ENCODE assay signal across 23 cellular contexts in the genomic region with DNA sequence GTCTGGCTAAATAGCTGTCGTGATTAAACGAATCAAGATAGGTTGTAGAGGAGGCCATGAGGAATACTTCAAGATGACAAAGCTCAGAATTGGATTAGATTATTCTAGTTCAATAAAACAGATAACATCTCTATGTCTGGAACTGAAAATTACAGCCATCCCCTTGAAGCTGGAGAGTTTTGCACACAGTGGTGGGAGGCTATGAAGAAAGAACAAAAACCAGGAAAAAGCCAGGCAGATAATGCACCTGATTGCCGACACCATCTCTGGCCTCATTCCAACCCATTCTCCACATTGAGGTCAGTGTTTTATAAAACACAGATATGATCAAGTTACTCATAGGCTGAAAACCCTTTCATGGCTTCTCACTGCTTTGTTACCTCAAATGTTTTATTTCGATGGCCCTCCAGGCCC.
A peak's percentile ranks its signal among the peaks of the same experiment; 100 is the strongest.
DNase-seq lines count a peak whose midpoint lies in the region; ATAC-seq, FAIRE-seq and TF ChIP-seq lines count a peak whose summit lies in the region.
"Had no signal": no experiment of that assay in that cellular context is flagged by ENCODE, and none has a peak within 500 bp of the region (broad histone marks: within the 10 kb centered on the region; RNA-seq: fewer than 3 reads in every experiment).

No MANE protein-coding gene starts in this region.

- peaks cover 10% of the 10 kb centered on the region for H3K4me1 ChIP-seq in BE2C
- H3K4me1 ChIP-seq in endothelial cell of umbilical vein (ENCODE audit: control insufficient read depth, extremely low read depth, insufficient read depth, low read length): no peaks in the 10 kb centered on the region
- no peaks in the 10 kb centered on the region for H3K4me1 ChIP-seq in foreskin keratinocyte

- no peak overlapping the region for H3K4me2 ChIP-seq in endothelial cell of umbilical vein (ENCODE audit: insufficient read depth, low read length)
- H3K4me2 ChIP-seq: GM23338, KMS-11 had no signal

- FAIRE-seq in endothelial cell of umbilical vein (lab: Jason Lieb, UNC): no peak
- FAIRE-seq: RCC 7860 had no signal

- H3K36me3 ChIP-seq in BE2C: no peaks in the 10 kb centered on the region
- no peaks in the 10 kb centered on the region for H3K36me3 ChIP-seq in endothelial cell of umbilical vein (ENCODE audit: control insufficient read depth in 2 of 2, extremely low read depth in 1 of 2, insufficient read depth in 2 of 2, low read length in 2 of 2)

- H2AFZ ChIP-seq in endothelial cell of umbilical vein (ENCODE audit: low read depth, low read length): no peak overlapping the region
- H2AFZ ChIP-seq: GM23338 had no signal

- TF ChIP-seq CTCF in BE2C (IDR thresholded peaks at IDR 0.05; ENCODE audit: low read depth, low read length): no peak
- TF ChIP-seq CTCF in endothelial cell of umbilical vein (IDR thresholded peaks at IDR 0.05; ENCODE audit: extremely low read depth in 1 of 2, insufficient read depth in 1 of 2, low read depth in 1 of 2, low read length in 2 of 2): no peak
- no peak for TF ChIP-seq CTCF in foreskin keratinocyte (conservative IDR thresholded peaks at IDR 0.05)

- no TSS peak for BruUV-seq in endothelial cell of umbilical vein (replicated peaks; lab: Mats Ljungman, UMichigan)

- CTCF ChIA-PET in endothelial cell of umbilical vein (lab: Charles Lee): no interaction called here

- TF ChIP-seq POLR2A in endothelial cell of umbilical vein (IDR thresholded peaks at IDR 0.05; ENCODE audit: low read depth, low read length): no peak

- intact Hi-C loops in endothelial cell of umbilical vein (cut with micrococcal nuclease): no loop called here

- no peak overlapping the region for H3K9ac ChIP-seq in endothelial cell of umbilical vein (replicated peaks; ENCODE audit: extremely low read depth, insufficient read depth, low read length)
- H3K9ac ChIP-seq: KMS-11 had no signal

- no peaks in the 10 kb centered on the region for H3K9me1 ChIP-seq in endothelial cell of umbilical vein (replicated peaks; ENCODE audit: control insufficient read depth, extremely low read depth, insufficient read depth, low read length)

- ATAC-seq in foreskin keratinocyte: no peak
- ATAC-seq in HG03469 (IDR thresholded peaks at IDR 0.05; ENCODE audit: unreplicated experiment): no peak
- ATAC-seq: GM23338 had no signal

- H4K20me1 ChIP-seq in endothelial cell of umbilical vein (replicated peaks; ENCODE audit: control insufficient read depth, extremely low read depth, insufficient read depth, low read length): no peaks in the 10 kb centered on the region

- POLR2A ChIA-PET in endothelial cell of umbilical vein (lab: Charles Lee): no interaction called here

- no peaks in the 10 kb centered on the region for H3K9me3 ChIP-seq in BE2C
- no peaks in the 10 kb centered on the region for H3K9me3 ChIP-seq in endothelial cell of umbilical vein (replicated peaks; ENCODE audit: control insufficient read depth, insufficient read depth, low read length)

- DNase-seq in BE2C: peak; percentile 73
- DNase-seq in M059J (ENCODE audit: low read depth): peak; percentile 16
- DNase-seq in endothelial cell of umbilical vein (ENCODE audit: low read depth, low spot score): peak; percentile 7
- no peak for DNase-seq in foreskin keratinocyte
- DNase-seq in KG1 (lab: John Stamatoyannopoulos, UW): no peak
- DNase-seq in NCI-H1105 (lab: John Stamatoyannopoulos, UW): no peak
- DNase-seq: AML-193; Calu3; CD4-positive, alpha-beta T cell; DND-41; GDM1; MM.1S; NCI-H1417; NCI-H2081 treated with DMSO at 0.1 percent for 48 hours; NCI-H446 treated with DMSO at 0.1 percent for 48 hours; NCI-H774; SHP77 treated with DMSO at 0.1 percent for 48 hours had no signal

- dilution Hi-C loops in endothelial cell of umbilical vein (cut with MboI; ENCODE audit: extremely low pct_ligation_motif_present, low sequenced_read_pairs): no loop called here

- no peaks in the 10 kb centered on the region for H3K27me3 ChIP-seq in BE2C
- no peaks in the 10 kb centered on the region for H3K27me3 ChIP-seq in endothelial cell of umbilical vein (ENCODE audit: control insufficient read depth in 2 of 2, insufficient read depth in 2 of 2, low read length in 2 of 2)
- H3K27me3 ChIP-seq in foreskin keratinocyte: no peaks in the 10 kb centered on the region

- H3K27ac ChIP-seq in endothelial cell of umbilical vein (ENCODE audit: insufficient read depth, low read depth, low read length) (no peak overlapping the region), foreskin keratinocyte (no peak overlapping the region)
- H3K27ac ChIP-seq: HL-60, KMS-11 had no signal

- no peak overlapping the region for H3K4me3 ChIP-seq in BE2C (ENCODE audit: low read depth, low read length)
- no peak overlapping the region for H3K4me3 ChIP-seq in endothelial cell of umbilical vein (replicated peaks in 1 of 3; ENCODE audit: insufficient read depth in 1 of 3, low read depth in 1 of 3, low read length in 3 of 3)
- H3K4me3 ChIP-seq: GM23338 had no signal

- H3K79me2 ChIP-seq in endothelial cell of umbilical vein (ENCODE audit: control insufficient read depth, insufficient read depth, low read length): no peaks in the 10 kb centered on the region

TF ChIP-seq in PFSK-1, 5 proteins besides CTCF, POLR2A, EP300 and RAD21:
- TF ChIP-seq FOXP2 (optimal IDR thresholded peaks at IDR 0.05; ENCODE audit: borderline replicate concordance, extremely low read depth, extremely low read length, insufficient read depth) (no peak), REST (IDR thresholded peaks at IDR 0.05; ENCODE audit: insufficient read depth in 1 of 2, low read depth in 2 of 2, low read length in 2 of 2) (peak in 1 of 2 experiments; percentile 48; a peak in 1 of 4 replicates), TAF1 (IDR thresholded peaks at IDR 0.05; ENCODE audit: borderline replicate concordance, insufficient read depth, low read length) (no peak), SIN3A (IDR thresholded peaks at IDR 0.05; ENCODE audit: borderline replicate concordance, insufficient read depth, low read length) (no peak), POLR2AphosphoS5 (IDR thresholded peaks at IDR 0.05; ENCODE audit: low read depth, low read length) (peak; percentile 43; the same call in 1 of the 2 replicates)

TF ChIP-seq in endothelial cell of umbilical vein, 7 proteins besides CTCF, POLR2A, EP300 and RAD21:
- TF ChIP-seq, protein P1, sequence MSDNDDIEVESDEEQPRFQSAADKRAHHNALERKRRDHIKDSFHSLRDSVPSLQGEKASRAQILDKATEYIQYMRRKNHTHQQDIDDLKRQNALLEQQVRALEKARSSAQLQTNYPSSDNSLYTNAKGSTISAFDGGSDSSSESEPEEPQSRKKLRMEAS (IDR thresholded peaks at IDR 0.05; ENCODE audit: insufficient read depth, insufficient read length): no peak
- TF ChIP-seq FOS (IDR thresholded peaks at IDR 0.05; ENCODE audit: borderline replicate concordance, insufficient read depth, low read length) (no peak), GATA2 (IDR thresholded peaks at IDR 0.05; ENCODE audit: insufficient read depth, insufficient read length, low read depth, low read length) (no peak), EZH2 (IDR thresholded peaks at IDR 0.05; ENCODE audit: borderline replicate concordance, low read depth, low read length, severe bottlenecking) (no peak), MYC (IDR thresholded peaks at IDR 0.05; ENCODE audit: low read depth, low read length) (no peak), POLR2AphosphoS5 (IDR thresholded peaks at IDR 0.05; ENCODE audit: insufficient read depth, low read depth, low read length) (no peak), JUN (IDR thresholded peaks at IDR 0.05; ENCODE audit: borderline replicate concordance, insufficient read depth, insufficient read length, low read depth) (no peak)

Comparison
In these comparisons a context has a peak if more than half of its experiments do, and no peak if none do; other contexts are left out.
1. DNase-seq: peak in BE2C (single experiment), M059J (single experiment) and endothelial cell of umbilical vein (single experiment); none in foreskin keratinocyte (0 of 2), KG1 (single experiment) and NCI-H1105 (single experiment).